Comparison of ENCODE assay signal across 11 cellular contexts in the genomic region with DNA sequence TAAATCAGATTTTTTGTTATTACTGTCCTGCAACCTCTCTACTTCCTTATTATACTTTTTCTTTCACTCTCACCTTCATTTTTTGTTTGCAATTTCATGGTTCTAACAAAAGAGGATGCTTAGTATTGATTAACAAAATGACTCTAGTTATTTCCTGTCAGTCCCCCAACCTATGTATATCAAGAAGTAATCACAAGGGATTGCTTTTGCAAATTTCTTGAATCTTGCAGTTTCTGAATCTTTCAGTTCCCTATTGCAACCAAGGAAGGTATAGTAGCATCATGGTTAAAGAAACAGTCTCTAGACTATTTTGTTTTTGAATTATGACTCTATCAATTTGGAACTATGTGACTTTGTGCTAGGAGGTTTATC.
DNase-seq lines count a peak whose midpoint lies in the region; ATAC-seq lines count a peak whose summit lies in the region.
"Had no signal": no experiment of that assay in that cellular context is flagged by ENCODE, and none has a peak within 500 bp of the region (broad histone marks: within the 10 kb centered on the region; RNA-seq: fewer than 3 reads in every experiment).

No MANE protein-coding gene starts in this region.

- DNase-seq in MV-4-11 (lab: John Stamatoyannopoulos, UW): peak; percentile 16
- DNase-seq in NCI-H2029 (lab: John Stamatoyannopoulos, UW): no peak
- no peak for DNase-seq in GF-D8 (lab: John Stamatoyannopoulos, UW)
- DNase-seq in NCI-H1105 treated with DMSO at 0.1 percent for 48 hours (lab: John Stamatoyannopoulos, UW): no peak
- no peak for DNase-seq in SKM-1 treated with dmso at 0.1 percent for 144 hours (lab: John Stamatoyannopoulos, UW; ENCODE audit: unreplicated experiment)
- DNase-seq: lower lobe of right lung; stimulated activated CD4-positive, alpha-beta T cell treated with anti-CD3 and anti-CD28 coated beads, Interleukin-4, amount 100 ng/mL, for 4 hours; stimulated activated naive CD4-positive, alpha-beta T cell had no signal

- peak; percentile 90 for ATAC-seq in GM18870 (IDR thresholded peaks at IDR 0.05; ENCODE audit: unreplicated experiment)
- ATAC-seq in GM21576 (IDR thresholded peaks at IDR 0.05; ENCODE audit: unreplicated experiment): peak; percentile 58
- ATAC-seq in HG03066 (IDR thresholded peaks at IDR 0.05; ENCODE audit: low read depth, unreplicated experiment): peak; percentile 53
- ATAC-seq: lower lobe of right lung had no signal
